ENCODE assay signal across 1 cellular context in the genomic region with DNA sequence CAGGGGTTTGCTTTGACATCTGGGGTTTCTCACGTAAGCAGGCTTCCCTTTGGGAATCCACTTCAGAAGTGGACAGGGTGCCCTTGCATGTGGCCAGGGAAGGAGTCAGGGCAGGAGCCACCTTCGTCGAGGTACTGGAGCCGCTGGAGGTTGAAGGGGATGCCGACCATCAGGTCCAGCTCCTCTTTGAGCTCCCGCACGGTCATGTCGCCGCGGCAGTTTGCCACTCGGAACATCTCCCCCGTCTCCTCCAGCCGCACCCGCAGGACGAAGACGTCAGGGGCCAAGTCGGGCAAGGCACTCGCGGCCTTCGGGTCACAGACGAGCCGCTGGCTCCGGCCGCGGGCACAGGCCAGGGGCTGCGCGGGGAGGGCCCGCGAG.
TF ChIP-seq lines count a peak whose summit lies in the region.

No MANE protein-coding gene starts in this region.

TF ChIP-seq in H1, 55 proteins besides CTCF, POLR2A, EP300 and RAD21:
- TF ChIP-seq, protein P1, sequence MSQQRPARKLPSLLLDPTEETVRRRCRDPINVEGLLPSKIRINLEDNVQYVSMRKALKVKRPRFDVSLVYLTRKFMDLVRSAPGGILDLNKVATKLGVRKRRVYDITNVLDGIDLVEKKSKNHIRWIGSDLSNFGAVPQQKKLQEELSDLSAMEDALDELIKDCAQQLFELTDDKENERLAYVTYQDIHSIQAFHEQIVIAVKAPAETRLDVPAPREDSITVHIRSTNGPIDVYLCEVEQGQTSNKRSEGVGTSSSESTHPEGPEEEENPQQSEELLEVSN (IDR thresholded peaks at IDR 0.05), result peak; percentile 25; the same call in 1 of the 2 replicates
- peak; percentile 45 for TF ChIP-seq EZH2 (IDR thresholded peaks at IDR 0.05; ENCODE audit: low read depth, low read length, severe bottlenecking)
- TF ChIP-seq, protein P2, sequence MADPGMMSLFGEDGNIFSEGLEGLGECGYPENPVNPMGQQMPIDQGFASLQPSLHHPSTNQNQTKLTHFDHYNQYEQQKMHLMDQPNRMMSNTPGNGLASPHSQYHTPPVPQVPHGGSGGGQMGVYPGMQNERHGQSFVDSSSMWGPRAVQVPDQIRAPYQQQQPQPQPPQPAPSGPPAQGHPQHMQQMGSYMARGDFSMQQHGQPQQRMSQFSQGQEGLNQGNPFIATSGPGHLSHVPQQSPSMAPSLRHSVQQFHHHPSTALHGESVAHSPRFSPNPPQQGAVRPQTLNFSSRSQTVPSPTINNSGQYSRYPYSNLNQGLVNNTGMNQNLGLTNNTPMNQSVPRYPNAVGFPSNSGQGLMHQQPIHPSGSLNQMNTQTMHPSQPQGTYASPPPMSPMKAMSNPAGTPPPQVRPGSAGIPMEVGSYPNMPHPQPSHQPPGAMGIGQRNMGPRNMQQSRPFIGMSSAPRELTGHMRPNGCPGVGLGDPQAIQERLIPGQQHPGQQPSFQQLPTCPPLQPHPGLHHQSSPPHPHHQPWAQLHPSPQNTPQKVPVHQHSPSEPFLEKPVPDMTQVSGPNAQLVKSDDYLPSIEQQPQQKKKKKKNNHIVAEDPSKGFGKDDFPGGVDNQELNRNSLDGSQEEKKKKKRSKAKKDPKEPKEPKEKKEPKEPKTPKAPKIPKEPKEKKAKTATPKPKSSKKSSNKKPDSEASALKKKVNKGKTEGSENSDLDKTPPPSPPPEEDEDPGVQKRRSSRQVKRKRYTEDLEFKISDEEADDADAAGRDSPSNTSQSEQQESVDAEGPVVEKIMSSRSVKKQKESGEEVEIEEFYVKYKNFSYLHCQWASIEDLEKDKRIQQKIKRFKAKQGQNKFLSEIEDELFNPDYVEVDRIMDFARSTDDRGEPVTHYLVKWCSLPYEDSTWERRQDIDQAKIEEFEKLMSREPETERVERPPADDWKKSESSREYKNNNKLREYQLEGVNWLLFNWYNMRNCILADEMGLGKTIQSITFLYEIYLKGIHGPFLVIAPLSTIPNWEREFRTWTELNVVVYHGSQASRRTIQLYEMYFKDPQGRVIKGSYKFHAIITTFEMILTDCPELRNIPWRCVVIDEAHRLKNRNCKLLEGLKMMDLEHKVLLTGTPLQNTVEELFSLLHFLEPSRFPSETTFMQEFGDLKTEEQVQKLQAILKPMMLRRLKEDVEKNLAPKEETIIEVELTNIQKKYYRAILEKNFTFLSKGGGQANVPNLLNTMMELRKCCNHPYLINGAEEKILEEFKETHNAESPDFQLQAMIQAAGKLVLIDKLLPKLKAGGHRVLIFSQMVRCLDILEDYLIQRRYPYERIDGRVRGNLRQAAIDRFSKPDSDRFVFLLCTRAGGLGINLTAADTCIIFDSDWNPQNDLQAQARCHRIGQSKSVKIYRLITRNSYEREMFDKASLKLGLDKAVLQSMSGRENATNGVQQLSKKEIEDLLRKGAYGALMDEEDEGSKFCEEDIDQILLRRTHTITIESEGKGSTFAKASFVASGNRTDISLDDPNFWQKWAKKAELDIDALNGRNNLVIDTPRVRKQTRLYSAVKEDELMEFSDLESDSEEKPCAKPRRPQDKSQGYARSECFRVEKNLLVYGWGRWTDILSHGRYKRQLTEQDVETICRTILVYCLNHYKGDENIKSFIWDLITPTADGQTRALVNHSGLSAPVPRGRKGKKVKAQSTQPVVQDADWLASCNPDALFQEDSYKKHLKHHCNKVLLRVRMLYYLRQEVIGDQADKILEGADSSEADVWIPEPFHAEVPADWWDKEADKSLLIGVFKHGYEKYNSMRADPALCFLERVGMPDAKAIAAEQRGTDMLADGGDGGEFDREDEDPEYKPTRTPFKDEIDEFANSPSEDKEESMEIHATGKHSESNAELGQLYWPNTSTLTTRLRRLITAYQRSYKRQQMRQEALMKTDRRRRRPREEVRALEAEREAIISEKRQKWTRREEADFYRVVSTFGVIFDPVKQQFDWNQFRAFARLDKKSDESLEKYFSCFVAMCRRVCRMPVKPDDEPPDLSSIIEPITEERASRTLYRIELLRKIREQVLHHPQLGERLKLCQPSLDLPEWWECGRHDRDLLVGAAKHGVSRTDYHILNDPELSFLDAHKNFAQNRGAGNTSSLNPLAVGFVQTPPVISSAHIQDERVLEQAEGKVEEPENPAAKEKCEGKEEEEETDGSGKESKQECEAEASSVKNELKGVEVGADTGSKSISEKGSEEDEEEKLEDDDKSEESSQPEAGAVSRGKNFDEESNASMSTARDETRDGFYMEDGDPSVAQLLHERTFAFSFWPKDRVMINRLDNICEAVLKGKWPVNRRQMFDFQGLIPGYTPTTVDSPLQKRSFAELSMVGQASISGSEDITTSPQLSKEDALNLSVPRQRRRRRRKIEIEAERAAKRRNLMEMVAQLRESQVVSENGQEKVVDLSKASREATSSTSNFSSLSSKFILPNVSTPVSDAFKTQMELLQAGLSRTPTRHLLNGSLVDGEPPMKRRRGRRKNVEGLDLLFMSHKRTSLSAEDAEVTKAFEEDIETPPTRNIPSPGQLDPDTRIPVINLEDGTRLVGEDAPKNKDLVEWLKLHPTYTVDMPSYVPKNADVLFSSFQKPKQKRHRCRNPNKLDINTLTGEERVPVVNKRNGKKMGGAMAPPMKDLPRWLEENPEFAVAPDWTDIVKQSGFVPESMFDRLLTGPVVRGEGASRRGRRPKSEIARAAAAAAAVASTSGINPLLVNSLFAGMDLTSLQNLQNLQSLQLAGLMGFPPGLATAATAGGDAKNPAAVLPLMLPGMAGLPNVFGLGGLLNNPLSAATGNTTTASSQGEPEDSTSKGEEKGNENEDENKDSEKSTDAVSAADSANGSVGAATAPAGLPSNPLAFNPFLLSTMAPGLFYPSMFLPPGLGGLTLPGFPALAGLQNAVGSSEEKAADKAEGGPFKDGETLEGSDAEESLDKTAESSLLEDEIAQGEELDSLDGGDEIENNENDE (IDR thresholded peaks at IDR 0.05; ENCODE audit: insufficient replicate concordance, low read length), result no peak
- peak; percentile 91 for TF ChIP-seq KDM4A (IDR thresholded peaks at IDR 0.05; ENCODE audit: low read depth, low read length, severe bottlenecking)
- peak; percentile 18; the same call in 1 of the 2 replicates for TF ChIP-seq MAX (IDR thresholded peaks at IDR 0.05)
- no peak for TF ChIP-seq SIN3A (conservative IDR thresholded peaks at IDR 0.05 in 1 of 2, IDR thresholded peaks at IDR 0.05 in 1 of 2; ENCODE audit: low read depth in 1 of 2, low read length in 2 of 2)
- peak; percentile 9 for TF ChIP-seq ASH2L (IDR thresholded peaks at IDR 0.05; ENCODE audit: low read length)
- TF ChIP-seq POLR2AphosphoS5 (IDR thresholded peaks at IDR 0.05; ENCODE audit: low read depth, low read length), result no peak; the same call in 1 of the 2 replicates
